17 cellular contexts compared by ENCODE assay signal in genomic region chr12:94404854-94405253, GRCh38. TPM values are rescaled to one million over a fixed set of nuclear protein-coding genes. Genes with fewer than 3 reads are reported as not detected.
A peak's percentile ranks its signal among the peaks of the same experiment; 100 is the strongest.
DNase-seq lines count a peak whose midpoint lies in the region; ATAC-seq and TF ChIP-seq lines count a peak whose summit lies in the region.
"Had no signal": no experiment of that assay in that cellular context is flagged by ENCODE, and none has a peak within 500 bp of the region (broad histone marks: within the 10 kb centered on the region; RNA-seq: fewer than 3 reads in every experiment).

No MANE protein-coding gene starts in this region.

- intact Hi-C loops in adrenal gland (cut with DNase I) (no loop called here), upper lobe of right lung (cut with DNase I) (no loop called here), left colon (cut with DNase I, micrococcal nuclease) (no loop called here)

- 50 to 68% (median 61%) methylated on average over 2 of the region's 2 CpGs for WGBS in adrenal gland, 4 donors

- no peak for DNase-seq in activated naive CD8-positive, alpha-beta T cell treated with anti-CD3 and anti-CD28 coated beads, Interleukin-2, amount 10 ng/mL, durations not matched to agents 7 days and 5 days
- no peak for DNase-seq in activated naive CD8-positive, alpha-beta T cell treated with anti-CD3 and anti-CD28 coated beads, Interleukin-2, amount 50 U/mL, for 24 hours
- DNase-seq in adrenal gland (no peak), memory B cell (ENCODE audit: low spot score in 2 of 2) (no peak), upper lobe of right lung (no peak), omental fat pad (ENCODE audit: low spot score) (no peak), left colon (no peak)
- DNase-seq: activated effector memory CD4-positive, alpha-beta T cell treated with anti-CD3 and anti-CD28 coated beads, Interleukin-2, amount 50 U/mL, for 16 hours; CD4-positive, alpha-beta T cell; cortex of kidney; DMS79; H7; KG1; NCI-H1105 treated with DMSO at 0.1 percent for 48 hours; NCI-H2227 treated with DMSO at 0.1 percent for 48 hours had no signal

- H3K4me3 ChIP-seq in adrenal gland, result peak overlapping the region in 2 of 4 donors; percentile 22 to 46
- peak overlapping the region; percentile 10 for H3K4me3 ChIP-seq in upper lobe of right lung

- peaks cover 10% of the 10 kb centered on the region for H3K4me1 Mint-ChIP-seq in activated naive CD8-positive, alpha-beta T cell treated with anti-CD3 and anti-CD28 coated beads, Interleukin-2, amount 10 ng/mL, durations not matched to agents 7 days and 5 days
- H3K4me1 Mint-ChIP-seq in activated naive CD8-positive, alpha-beta T cell treated with anti-CD3 and anti-CD28 coated beads, Interleukin-2, amount 50 U/mL, for 24 hours, result peaks cover 9% of the 10 kb centered on the region
- H3K4me1 Mint-ChIP-seq in memory B cell, result peaks cover 13% of the 10 kb centered on the region

- H3K36me3 Mint-ChIP-seq in activated naive CD8-positive, alpha-beta T cell treated with anti-CD3 and anti-CD28 coated beads, Interleukin-2, amount 10 ng/mL, durations not matched to agents 7 days and 5 days, result peaks cover 21% of the 10 kb centered on the region
- H3K36me3 Mint-ChIP-seq in activated naive CD8-positive, alpha-beta T cell treated with anti-CD3 and anti-CD28 coated beads, Interleukin-2, amount 50 U/mL, for 24 hours (ENCODE audit: low read depth), result peaks cover 37% of the 10 kb centered on the region
- H3K36me3 Mint-ChIP-seq in memory B cell, result peaks cover 18% of the 10 kb centered on the region

- TF ChIP-seq CTCF in adrenal gland (IDR thresholded peaks at IDR 0.05) (no peak), upper lobe of right lung (IDR thresholded peaks at IDR 0.05) (no peak), omental fat pad (IDR thresholded peaks at IDR 0.05) (no peak)

- no peaks in the 10 kb centered on the region for H3K27me3 ChIP-seq in adrenal gland
- no peaks in the 10 kb centered on the region for H3K27me3 ChIP-seq in upper lobe of right lung

- H3K9me3 ChIP-seq in adrenal gland (replicated peaks in 1 of 3), result peaks cover 0 to 4% (median 0%) of the 10 kb centered on the region in 3 donors
- no peaks in the 10 kb centered on the region for H3K9me3 ChIP-seq in upper lobe of right lung

- no peaks in the 10 kb centered on the region for H3K27me3 Mint-ChIP-seq in activated naive CD8-positive, alpha-beta T cell treated with anti-CD3 and anti-CD28 coated beads, Interleukin-2, amount 10 ng/mL, durations not matched to agents 7 days and 5 days
- H3K27me3 Mint-ChIP-seq in activated naive CD8-positive, alpha-beta T cell treated with anti-CD3 and anti-CD28 coated beads, Interleukin-2, amount 50 U/mL, for 24 hours, result no peaks in the 10 kb centered on the region
- H3K27me3 Mint-ChIP-seq in memory B cell, result no peaks in the 10 kb centered on the region
- H3K27me3 Mint-ChIP-seq: CD4-positive, alpha-beta T cell had no signal

- H3K27ac ChIP-seq in adrenal gland (peak overlapping the region in 4 of 5 donors; percentile 8 to 64 (median 38)), upper lobe of right lung (no peak overlapping the region)
- H3K27ac ChIP-seq: VCaP had no signal

- POLR2A ChIA-PET in activated naive CD8-positive, alpha-beta T cell treated with anti-CD3 and anti-CD28 coated beads, Interleukin-2, amount 10 ng/mL, durations not matched to agents 7 days and 5 days (lab: Charles Lee), result no interaction called here

- peaks cover 0 to 17% of the 10 kb centered on the region in 2 donors for H3K4me1 ChIP-seq in adrenal gland (replicated peaks in 1 of 2)
- no peaks in the 10 kb centered on the region for H3K4me1 ChIP-seq in upper lobe of right lung

- H3K27ac Mint-ChIP-seq in activated naive CD8-positive, alpha-beta T cell treated with anti-CD3 and anti-CD28 coated beads, Interleukin-2, amount 10 ng/mL, durations not matched to agents 7 days and 5 days, result no peak overlapping the region
- H3K27ac Mint-ChIP-seq in activated naive CD8-positive, alpha-beta T cell treated with anti-CD3 and anti-CD28 coated beads, Interleukin-2, amount 50 U/mL, for 24 hours, result no peak overlapping the region
- H3K27ac Mint-ChIP-seq in memory B cell, result peak overlapping the region; percentile 86
- H3K27ac Mint-ChIP-seq: CD4-positive, alpha-beta T cell had no signal

- ATAC-seq in activated naive CD8-positive, alpha-beta T cell treated with anti-CD3 and anti-CD28 coated beads, Interleukin-2, amount 10 ng/mL, durations not matched to agents 7 days and 5 days (ENCODE audit: low read depth), result no peak
- ATAC-seq in activated naive CD8-positive, alpha-beta T cell treated with anti-CD3 and anti-CD28 coated beads, Interleukin-2, amount 50 U/mL, for 24 hours, result no peak
- ATAC-seq in memory B cell (ENCODE audit: low read depth) (no peak), upper lobe of right lung (no peak), omental fat pad (ENCODE audit: low FRiP score) (no peak), left colon (no peak), HG03521 (IDR thresholded peaks at IDR 0.05; ENCODE audit: unreplicated experiment) (no peak)

- H3K36me3 ChIP-seq in adrenal gland (replicated peaks in 1 of 2) (no peaks in the 10 kb centered on the region), upper lobe of right lung (no peaks in the 10 kb centered on the region)

- TF ChIP-seq POLR2A in adrenal gland (IDR thresholded peaks at IDR 0.05), result no peak

- peak overlapping the region; percentile 36 for H3K4me3 Mint-ChIP-seq in activated naive CD8-positive, alpha-beta T cell treated with anti-CD3 and anti-CD28 coated beads, Interleukin-2, amount 10 ng/mL, durations not matched to agents 7 days and 5 days
- no peak overlapping the region for H3K4me3 Mint-ChIP-seq in activated naive CD8-positive, alpha-beta T cell treated with anti-CD3 and anti-CD28 coated beads, Interleukin-2, amount 50 U/mL, for 24 hours
- H3K4me3 Mint-ChIP-seq in memory B cell, result peak overlapping the region; percentile 54
- H3K4me3 Mint-ChIP-seq: CD4-positive, alpha-beta T cell had no signal

- H3K9me3 Mint-ChIP-seq in activated naive CD8-positive, alpha-beta T cell treated with anti-CD3 and anti-CD28 coated beads, Interleukin-2, amount 10 ng/mL, durations not matched to agents 7 days and 5 days, result peaks cover 5% of the 10 kb centered on the region
- H3K9me3 Mint-ChIP-seq in activated naive CD8-positive, alpha-beta T cell treated with anti-CD3 and anti-CD28 coated beads, Interleukin-2, amount 50 U/mL, for 24 hours, result peaks cover 15% of the 10 kb centered on the region
- H3K9me3 Mint-ChIP-seq in memory B cell, result peaks cover 2% of the 10 kb centered on the region
- H3K9me3 Mint-ChIP-seq: CD4-positive, alpha-beta T cell had no signal

RNA-seq across cellular contexts. Expression of gene CEP83, which starts 54.8 kb away (rescaled TPM):
- total RNA-seq in activated naive CD8-positive, alpha-beta T cell treated with anti-CD3 and anti-CD28 coated beads, Interleukin-2, amount 10 ng/mL, durations not matched to agents 7 days and 5 days, result 10 to 100 TPM; 13.2 to 19.1 TPM
- total RNA-seq in adrenal gland (10 to 100 TPM in 7 of 8 donors, 1 to 10 TPM in 1; 7.8 to 30.4 (median 14.4) TPM), upper lobe of right lung (11.0 TPM), omental fat pad (10 to 100 TPM; 11.0 to 42.4 (median 20.0) TPM), left colon (10 to 100 TPM; 12.1 to 17.6 TPM)
- 10 to 100 TPM; 19.6 to 21.1 (median 20.2) TPM for polyA plus RNA-seq in adrenal gland
